21 cellular contexts compared by ENCODE assay signal in genomic region chr3:10547413-10547812, GRCh38. TPM values are rescaled to one million over a fixed set of nuclear protein-coding genes. Genes with fewer than 3 reads are reported as not detected.
A peak's percentile ranks its signal among the peaks of the same experiment; 100 is the strongest.
DNase-seq lines count a peak whose midpoint lies in the region; ATAC-seq, FAIRE-seq and TF ChIP-seq lines count a peak whose summit lies in the region.
"Had no signal": no experiment of that assay in that cellular context is flagged by ENCODE, and none has a peak within 500 bp of the region (broad histone marks: within the 10 kb centered on the region; RNA-seq: fewer than 3 reads in every experiment).

No MANE protein-coding gene starts in this region.

- H3K4me1 ChIP-seq in K562 (replicated peaks in 1 of 2; ENCODE audit: control insufficient read depth in 2 of 2, insufficient read depth in 2 of 2, low read length in 2 of 2): no peaks in the 10 kb centered on the region; a peak in 1 of 5 replicates
- H3K4me1 ChIP-seq in endodermal cell (ENCODE audit: control insufficient read depth, insufficient read depth, low read length): no peaks in the 10 kb centered on the region

- 0% methylated on average over 7 of the region's 7 CpGs for WGBS in K562 (ENCODE audit: insufficient coverage, low coverage, missing lambda C conversion rate)
- 90 to 96% methylated on average over 2 to 7 of the region's 7 CpGs for WGBS in endodermal cell (ENCODE audit: insufficient coverage in 1 of 2, insufficient read length in 1 of 2), 2 experiments

- TF ChIP-seq POLR2A in K562 (conservative IDR thresholded peaks at IDR 0.05): no peak

- in situ Hi-C loops in K562 (cut with MboI): no loop called here

- H3K27me3 ChIP-seq in K562 (ENCODE audit: control insufficient read depth in 2 of 2, insufficient read depth in 2 of 2, low read length in 2 of 2) (peaks cover 5 to 27% of the 10 kb centered on the region in 2 experiments; a peak in 4 of 5 replicates), endodermal cell (ENCODE audit: control insufficient read depth, insufficient read depth, low read length, poor library complexity, severe bottlenecking) (no peaks in the 10 kb centered on the region)
- H3K27me3 ChIP-seq: BLaER1 had no signal

- no peaks in the 10 kb centered on the region for H3K79me2 ChIP-seq in K562 (ENCODE audit: control insufficient read depth, insufficient read depth, low read length)

- H3K4me3 ChIP-seq in K562 (no peak overlapping the region), endodermal cell (ENCODE audit: low read length) (no peak overlapping the region)
- H3K4me3 ChIP-seq: BLaER1 had no signal

- H3K9me3 Mint-ChIP-seq in endodermal cell: peaks cover 13% of the 10 kb centered on the region

- peaks cover 5% of the 10 kb centered on the region for H3K27me3 Mint-ChIP-seq in endodermal cell (ENCODE audit: insufficient read depth)

- H3K36me3 Mint-ChIP-seq in endodermal cell (ENCODE audit: low read depth): no peaks in the 10 kb centered on the region
- H3K36me3 Mint-ChIP-seq: CD14-positive monocyte had no signal

- no peak overlapping the region for H2AFZ ChIP-seq in K562 (ENCODE audit: low read depth, low read length)

- no peak overlapping the region for H3K4me2 ChIP-seq in K562 (ENCODE audit: insufficient read depth, low read length)
- H3K4me2 ChIP-seq: BLaER1 had no signal

- peaks cover 3% of the 10 kb centered on the region; the same call in 1 of the 2 replicates for H4K20me1 ChIP-seq in K562 (replicated peaks; ENCODE audit: control insufficient read depth, insufficient read depth, low read length)
- H4K20me1 ChIP-seq: BLaER1 had no signal

- CTCF ChIA-PET in K562 (lab: Yijun Ruan, JAX; ENCODE audit: low intra/inter-chr PET ratio): no interaction called here

- no peaks in the 10 kb centered on the region for H3K9me1 ChIP-seq in K562 (ENCODE audit: control insufficient read depth, insufficient read depth, low read length)

- no peak overlapping the region for H3K27ac Mint-ChIP-seq in endodermal cell
- H3K27ac Mint-ChIP-seq: CD4-positive, alpha-beta memory T cell; HFFc6 had no signal

- TF ChIP-seq RAD21 in K562 (CRISPR knock-in tag; conservative IDR thresholded peaks at IDR 0.05 in 1 of 2, IDR thresholded peaks at IDR 0.05 in 1 of 2): no peak

- no peaks in the 10 kb centered on the region for H3K9me3 ChIP-seq in K562 (replicated peaks; ENCODE audit: control insufficient read depth, insufficient read depth, low read depth, low read length)
- no peaks in the 10 kb centered on the region for H3K9me3 ChIP-seq in endodermal cell (ENCODE audit: control insufficient read depth, low read length)

- H3K36me3 ChIP-seq in K562 (ENCODE audit: control insufficient read depth, insufficient read depth, low read length) (no peaks in the 10 kb centered on the region), endodermal cell (ENCODE audit: control insufficient read depth, insufficient read depth, low read length) (no peaks in the 10 kb centered on the region)
- H3K36me3 ChIP-seq: BLaER1 had no signal

- peak; percentile 26 for DNase-seq in activated CD8-positive, alpha-beta memory T cell treated with anti-CD3 and anti-CD28 coated beads, Interleukin-2, amount 50 U/mL, for 48 hours
- DNase-seq in activated CD8-positive, alpha-beta memory T cell treated with anti-CD3 and anti-CD28 coated beads, Interleukin-2, amount 50 U/mL, for 4 hours: no peak
- DNase-seq in K562 (ENCODE audit: extremely low read depth in 1 of 4, low spot score in 3 of 4): no peak
- peak; percentile 7 for DNase-seq in endodermal cell
- DNase-seq in ureter (ENCODE audit: low spot score): peak; percentile 28
- DNase-seq in SW480 (ENCODE audit: low spot score): no peak
- DNase-seq in SK-N-DZ (ENCODE audit: low spot score): no peak
- DNase-seq: 8988T; CD4-positive, alpha-beta memory T cell; DMS153; DMS79; GOT3; H7; HFFc6 had no signal

- POLR2A ChIA-PET in K562 (lab: Yijun Ruan, JAX): no interaction called here

- no peak overlapping the region for H3K4me3 Mint-ChIP-seq in endodermal cell
- H3K4me3 Mint-ChIP-seq: CD14-positive monocyte; CD4-positive, alpha-beta memory T cell; HFFc6 had no signal

- TF ChIP-seq EP300 in K562 (IDR thresholded peaks at IDR 0.05; ENCODE audit: low read length): no peak

- no peak for FAIRE-seq in K562 (lab: Jason Lieb, UNC)
- FAIRE-seq: GM12892, GM18507 had no signal

- no peak for TF ChIP-seq CTCF in K562 (IDR thresholded peaks at IDR 0.05 in 2 of 3, conservative IDR thresholded peaks at IDR 0.05 in 1 of 3; ENCODE audit: insufficient read depth in 2 of 3, low read depth in 1 of 3, low read length in 3 of 3)
- TF ChIP-seq CTCF in endodermal cell (conservative IDR thresholded peaks at IDR 0.05): no peak

- no peak overlapping the region for H3K27ac ChIP-seq in K562 (ENCODE audit: extremely low read depth, low read depth, low read length)
- H3K27ac ChIP-seq in endodermal cell (ENCODE audit: low read depth, low read length): no peak overlapping the region
- H3K27ac ChIP-seq: BLaER1, HL-60 had no signal

- H3K9ac ChIP-seq in K562 (ENCODE audit: insufficient read depth in 1 of 2, low read depth in 2 of 2, low read length in 2 of 2) (no peak overlapping the region), endodermal cell (ENCODE audit: extremely low read depth, low read length, poor library complexity, severe bottlenecking) (no peak overlapping the region)
- H3K9ac ChIP-seq: BLaER1 had no signal

- intact Hi-C loops in K562 (cut with micrococcal nuclease): no loop called here

- no peak for ATAC-seq in K562
- ATAC-seq: HCT116 had no signal

- BruUV-seq in K562 (replicated peaks; lab: Mats Ljungman, UMichigan): no TSS peak

- no peaks in the 10 kb centered on the region for H3K4me1 Mint-ChIP-seq in endodermal cell

TF ChIP-seq in K562, 482 proteins besides CTCF, POLR2A, EP300 and RAD21 (continues in another document):
- TF ChIP-seq RBM17 (IDR thresholded peaks at IDR 0.05; ENCODE audit: borderline replicate concordance, low read depth, low read length) (no peak), L3MBTL2 (IDR thresholded peaks at IDR 0.05) (no peak), MLLT1 (IDR thresholded peaks at IDR 0.05) (no peak), SMARCA5 (IDR thresholded peaks at IDR 0.05) (peak; percentile 20; the same call in 1 of the 2 replicates), SPI1 (IDR thresholded peaks at IDR 0.05; ENCODE audit: borderline replicate concordance, low read depth, low read length) (0 out of 2 replicates have a peak, but pooled peaks have one; percentile 13), ZNF184 (CRISPR knock-in tag; IDR thresholded peaks at IDR 0.05) (no peak), KHSRP (IDR thresholded peaks at IDR 0.05) (no peak), BCOR (IDR thresholded peaks at IDR 0.05) (peak; percentile 47; the same call in 1 of the 2 replicates), ZBTB43 (CRISPR knock-in tag; IDR thresholded peaks at IDR 0.05) (no peak), ZFP36 (IDR thresholded peaks at IDR 0.05; ENCODE audit: low read depth, low read length, partially characterized antibody) (peak; percentile 71), ASH1L (IDR thresholded peaks at IDR 0.05; ENCODE audit: borderline replicate concordance, low read depth, partially characterized antibody) (no peak)

RNA-seq across cellular contexts. Expression of gene ATP2B2, which starts 42.0 kb away (rescaled TPM):
- total RNA-seq in K562 (2011; cell fraction: chromatin; rRNA removed; ENCODE audit: low replicate concordance): not detected in 2 replicates
- total RNA-seq in K562 (2011; cell fraction: nucleolus; rRNA removed): not detected in 2 replicates
- not detected in 2 replicates for total RNA-seq in K562 (2011; cell fraction: nucleoplasm; rRNA removed)
- total RNA-seq in K562 (2014; rRNA removed) (not detected in 2 replicates), K562 (2014; rRNA removed; fragmentation: Illumina TruSeq; extraction: Trizol) (not detected in 2 replicates), K562 (2015; rRNA removed; fragmentation: Illumina TruSeq; extraction: Trizol) (not detected in 2 replicates), K562 (2021) (not detected in 2 replicates), endodermal cell (under 1 TPM in 1 of 2 donors, not detected in 1; 0.09 TPM), ureter (not detected)
- polyA plus RNA-seq in K562 (2011; rRNA removed) (not detected in 2 replicates), K562 (2014; fragmentation: Illumina TruSeq; extraction: Trizol) (not detected in 2 replicates), K562 (2014; fragmentation: Nextera tagmentation; extraction: Ambion mirVana) (under 1 TPM in 1 of 2 experiments, not detected in 1; 0.06 TPM), K562 (2014; rRNA removed) (not detected in 2 replicates)
- not detected in 2 replicates for polyA plus RNA-seq in K562 (2011; cell fraction: cytosol; rRNA removed)
- polyA plus RNA-seq in K562 (2011; cell fraction: nucleus; rRNA removed): not detected in 2 replicates
- 0.01 TPM in 2 replicates for polyA plus RNA-seq in K562 (2012)
- not detected in 2 replicates for polyA minus RNA-seq in K562 (2011; rRNA and poly(A)+ RNA removed)
- polyA minus RNA-seq in K562 (2011; cell fraction: cytosol; rRNA and poly(A)+ RNA removed): not detected in 2 replicates
- under 0.01 TPM in 1 of 2 replicates, not detected in the other for polyA minus RNA-seq in K562 (2011; cell fraction: nucleus; rRNA and poly(A)+ RNA removed)
- 0.64 TPM for polyA plus RNA-seq in endodermal cell (2013, experiment 1 of 2)
- polyA plus RNA-seq in endodermal cell (2013, experiment 2 of 2): 0.54 TPM
- not detected in 2 replicates for polyA plus RNA-seq in SK-N-DZ (2014; cell fraction: cytosol; rRNA removed)
- polyA plus RNA-seq in SK-N-DZ (2014; cell fraction: nucleus; rRNA removed): not detected in 2 replicates
- total RNA-seq: CD4-positive, alpha-beta memory T cell; Daoy; HFFc6 had no signal
- polyA plus RNA-seq: CD14-positive monocyte; CD4-positive, alpha-beta memory T cell had no signal

Comparison
In these comparisons a context has a peak if more than half of its experiments do, and no peak if none do; other contexts are left out.
1. DNase-seq: peak in activated CD8-positive, alpha-beta memory T cell treated with anti-CD3 and anti-CD28 coated beads, Interleukin-2, amount 50 U/mL, for 48 hours (single experiment), endodermal cell (single experiment) and ureter (single experiment); none in activated CD8-positive, alpha-beta memory T cell treated with anti-CD3 and anti-CD28 coated beads, Interleukin-2, amount 50 U/mL, for 4 hours (single experiment), K562 (0 of 4), SW480 (single experiment) and SK-N-DZ (single experiment).